Comparison of ENCODE assay signal across 8 cellular contexts in genomic region chr7:47536705-47537611, GRCh38. TPM values are rescaled to one million over a fixed set of nuclear protein-coding genes. Genes with fewer than 3 reads are reported as not detected.
DNase-seq lines count a peak whose midpoint lies in the region; ATAC-seq and TF ChIP-seq lines count a peak whose summit lies in the region.

No MANE protein-coding gene starts in this region.

- H3K4me1 ChIP-seq in Peyer's patch: peaks cover 0 to 41% (median 0%) of the 10 kb centered on the region in 4 donors

- peaks cover 6% of the 10 kb centered on the region for H3F3A ChIP-seq in neural cell (ENCODE audit: insufficient read depth, low read length, poor library complexity, severe bottlenecking)

- H3K79me2 ChIP-seq in neural cell (replicated peaks; ENCODE audit: insufficient read depth, low read length): peaks cover 6% of the 10 kb centered on the region

- no peaks in the 10 kb centered on the region for H4K20me1 ChIP-seq in neural cell (ENCODE audit: insufficient read depth)

- DNase-seq in AG08395 (ENCODE audit: low spot score): peak; percentile 90
- peak in 1 of 3 donors; percentile 72 for DNase-seq in Peyer's patch
- peak; percentile 88 for DNase-seq in fibroblast of the aortic adventitia (ENCODE audit: low read depth)
- no peak for DNase-seq in KBM-7
- no peak for DNase-seq in activated gamma-delta T cell treated with Interleukin-2 at 50 U/mL for 16 hours
- DNase-seq in stimulated activated naive CD4-positive, alpha-beta T cell (lab: John Stamatoyannopoulos, UW): no peak

- no peak overlapping the region for H3K4me2 ChIP-seq in neural cell (ENCODE audit: low read length)

- no peaks in the 10 kb centered on the region for H3K9me3 ChIP-seq in Peyer's patch
- H3K9me3 ChIP-seq in neural cell (ENCODE audit: low read length): no peaks in the 10 kb centered on the region

- H3K36me3 ChIP-seq in Peyer's patch (no peaks in the 10 kb centered on the region), neural cell (ENCODE audit: insufficient read depth, low read length) (no peaks in the 10 kb centered on the region)

- in situ Hi-C loops in KBM-7 (cut with MboI; ENCODE audit: low pct_unique_long_range_greater_than_20kb, low sequenced_read_pairs): no loop called here

- H3K9ac ChIP-seq in neural cell (ENCODE audit: low read length): peak overlapping the region; percentile 16

- TF ChIP-seq CTCF in Peyer's patch (IDR thresholded peaks at IDR 0.05) (no peak), fibroblast of the aortic adventitia (IDR thresholded peaks at IDR 0.05; ENCODE audit: insufficient read depth, low read length) (no peak), neural cell (IDR thresholded peaks at IDR 0.05; ENCODE audit: poor library complexity, severe bottlenecking) (no peak)

- H3K27me3 ChIP-seq in Peyer's patch (no peaks in the 10 kb centered on the region), neural cell (ENCODE audit: insufficient read depth, low read depth, low read length) (peaks cover 30% of the 10 kb centered on the region)

- no peak overlapping the region for H2AFZ ChIP-seq in neural cell (ENCODE audit: low read depth, low read length)

- peak overlapping the region; percentile 58 to 65 (median 60) for H3K27ac ChIP-seq in Peyer's patch
- H3K27ac ChIP-seq in neural cell (ENCODE audit: low read length): no peak overlapping the region

- no peak for TF ChIP-seq POLR2A in Peyer's patch (IDR thresholded peaks at IDR 0.05)

- ATAC-seq in GM18867 (IDR thresholded peaks at IDR 0.05; ENCODE audit: unreplicated experiment): no peak

- no peak for TF ChIP-seq EP300 in neural cell (conservative IDR thresholded peaks at IDR 0.05; ENCODE audit: poor library complexity, severe bottlenecking)

- H3K4me3 ChIP-seq in Peyer's patch (peak overlapping the region; percentile 28 to 62 (median 49)), fibroblast of the aortic adventitia (ENCODE audit: low read depth, low read length) (peak overlapping the region; percentile 49), neural cell (ENCODE audit: low read length) (peak overlapping the region; percentile 63)

- no peak for TF ChIP-seq RAD21 in neural cell (conservative IDR thresholded peaks at IDR 0.05)

- H3K9me2 ChIP-seq in neural cell (ENCODE audit: insufficient read depth, low read length): no peaks in the 10 kb centered on the region

TF ChIP-seq in neural cell, 6 proteins besides CTCF, POLR2A, EP300 and RAD21:
- TF ChIP-seq POLR2AphosphoS5 (IDR thresholded peaks at IDR 0.05) (no peak), TAF1 (IDR thresholded peaks at IDR 0.05; ENCODE audit: low read depth) (no peak), EZH2 (IDR thresholded peaks at IDR 0.05; ENCODE audit: borderline replicate concordance, insufficient read depth, low read length, poor library complexity, severe bottlenecking) (no peak), REST (IDR thresholded peaks at IDR 0.05; ENCODE audit: borderline replicate concordance) (no peak), MXI1 (conservative IDR thresholded peaks at IDR 0.05; ENCODE audit: poor library complexity, severe bottlenecking) (no peak), SMC3 (conservative IDR thresholded peaks at IDR 0.05; ENCODE audit: poor library complexity) (no peak)
TF ChIP-seq in neural cell: peak in this region for 0.

RNA-seq across cellular contexts. Expression of gene TNS3, which starts 45.0 kb away (rescaled TPM):
- total RNA-seq in Peyer's patch (100 to 1,000 TPM in 3 of 4 donors, 10 to 100 TPM in 1; 79.5 to 157 (median 112) TPM), fibroblast of the aortic adventitia (ENCODE audit: low replicate concordance) (7.1 and 28.3 TPM in 2 replicates)
- 0.28 and 0.58 TPM in 2 replicates for polyA plus RNA-seq in neural cell
- 1.5 TPM in 2 replicates for polyA minus RNA-seq in neural cell

Comparison
In these comparisons a context has a peak if more than half of its experiments do, and no peak if none do; other contexts are left out.
1. DNase-seq: peak in AG08395 (single experiment) and fibroblast of the aortic adventitia (single experiment); none in KBM-7 (single experiment), activated gamma-delta T cell treated with Interleukin-2 at 50 U/mL for 16 hours (single experiment) and stimulated activated naive CD4-positive, alpha-beta T cell (0 of 6).
2. Peak in every context shown above with its lines, with median percentiles within 50 percentile points of each other: H3K4me3 ChIP-seq.